Comparison of ENCODE assay signal across 24 cellular contexts in the genomic region with DNA sequence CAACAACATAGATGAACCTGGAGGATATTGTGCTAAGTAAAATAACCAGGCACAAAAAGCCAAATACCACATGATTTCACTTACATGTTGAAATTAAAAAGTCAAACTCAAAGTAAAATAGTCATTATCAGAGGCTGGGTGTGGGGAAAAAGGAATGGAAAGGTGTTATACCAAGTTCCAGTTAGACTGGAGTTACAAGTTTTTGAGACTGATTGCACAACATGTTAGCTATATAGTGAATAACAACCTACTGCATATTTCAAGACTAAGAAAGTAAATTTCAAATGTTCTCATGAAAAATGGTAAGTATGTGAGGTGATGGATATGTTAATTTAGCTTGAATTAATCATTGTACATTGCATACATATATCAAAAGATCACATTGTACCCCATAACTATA.
"Had no signal": no experiment of that assay in that cellular context is flagged by ENCODE, and none has a peak within 500 bp of the region (broad histone marks: within the 10 kb centered on the region; RNA-seq: fewer than 3 reads in every experiment).

No MANE protein-coding gene starts in this region.

- ATAC-seq: activated CD8-positive, alpha-beta memory T cell treated with anti-CD3 and anti-CD28 coated beads, Interleukin-2, amount 10 ng/mL, durations not matched to agents 7 days and 5 days; activated T-helper 17 cell treated with anti-CD3 and anti-CD28 coated beads, Interleukin-2, amount 50 U/mL, for 72 hours; left lobe of liver had no signal

- H3K4me3 ChIP-seq: thyroid gland, vagina had no signal

- H3K9me3 Mint-ChIP-seq: activated B cell treated with CpG ODN at 0.5 μM for 24 hours; activated CD4-positive, alpha-beta memory T cell treated with anti-CD3 and anti-CD28 coated beads, Interleukin-2, amount 10 ng/mL, durations not matched to agents 7 days and 5 days; activated T-helper 17 cell treated with anti-CD3 and anti-CD28 coated beads, Interleukin-2, amount 50 U/mL, for 72 hours had no signal

- H3K4me1 Mint-ChIP-seq: activated B cell treated with CpG ODN at 0.5 μM for 24 hours; activated CD4-positive, alpha-beta memory T cell treated with anti-CD3 and anti-CD28 coated beads, Interleukin-2, amount 10 ng/mL, durations not matched to agents 7 days and 5 days; activated CD8-positive, alpha-beta memory T cell treated with anti-CD3 and anti-CD28 coated beads, Interleukin-2, amount 10 ng/mL, durations not matched to agents 7 days and 5 days; activated naive CD8-positive, alpha-beta T cell treated with anti-CD3 and anti-CD28 coated beads for 36 hours; activated T-helper 17 cell treated with anti-CD3 and anti-CD28 coated beads, Interleukin-2, amount 50 U/mL, for 72 hours had no signal

- H3K4me1 ChIP-seq: thyroid gland, vagina had no signal

- H3K27me3 Mint-ChIP-seq: activated CD4-positive, alpha-beta memory T cell treated with anti-CD3 and anti-CD28 coated beads, Interleukin-2, amount 10 ng/mL, durations not matched to agents 7 days and 5 days; activated CD8-positive, alpha-beta memory T cell treated with anti-CD3 and anti-CD28 coated beads, Interleukin-2, amount 10 ng/mL, durations not matched to agents 7 days and 5 days had no signal

- H3K4me3 Mint-ChIP-seq: activated B cell treated with CpG ODN at 0.5 μM for 24 hours; activated CD4-positive, alpha-beta memory T cell treated with anti-CD3 and anti-CD28 coated beads, Interleukin-2, amount 10 ng/mL, durations not matched to agents 7 days and 5 days; activated CD8-positive, alpha-beta memory T cell treated with anti-CD3 and anti-CD28 coated beads, Interleukin-2, amount 10 ng/mL, durations not matched to agents 7 days and 5 days; activated naive CD8-positive, alpha-beta T cell treated with anti-CD3 and anti-CD28 coated beads for 36 hours; activated T-helper 17 cell treated with anti-CD3 and anti-CD28 coated beads, Interleukin-2, amount 50 U/mL, for 72 hours had no signal

- H3K27ac ChIP-seq: thyroid gland, vagina had no signal

- H3K27me3 ChIP-seq: thyroid gland, vagina had no signal

- H3K36me3 Mint-ChIP-seq: activated CD8-positive, alpha-beta memory T cell treated with anti-CD3 and anti-CD28 coated beads, Interleukin-2, amount 10 ng/mL, durations not matched to agents 7 days and 5 days; activated naive CD8-positive, alpha-beta T cell treated with anti-CD3 and anti-CD28 coated beads for 36 hours had no signal

- H3K27ac Mint-ChIP-seq: activated B cell treated with CpG ODN at 0.5 μM for 24 hours; activated CD4-positive, alpha-beta memory T cell treated with anti-CD3 and anti-CD28 coated beads, Interleukin-2, amount 10 ng/mL, durations not matched to agents 7 days and 5 days; activated CD8-positive, alpha-beta memory T cell treated with anti-CD3 and anti-CD28 coated beads, Interleukin-2, amount 10 ng/mL, durations not matched to agents 7 days and 5 days; activated naive CD8-positive, alpha-beta T cell treated with anti-CD3 and anti-CD28 coated beads for 36 hours; activated T-helper 17 cell treated with anti-CD3 and anti-CD28 coated beads, Interleukin-2, amount 50 U/mL, for 72 hours had no signal

- H3K36me3 ChIP-seq: thyroid gland, vagina had no signal

- H3K9me3 ChIP-seq: thyroid gland, vagina had no signal

- DNase-seq: activated B cell treated with CpG ODN at 0.5 μM for 24 hours; activated CD4-positive, alpha-beta memory T cell treated with anti-CD3 and anti-CD28 coated beads, Interleukin-2, amount 10 ng/mL, durations not matched to agents 7 days and 5 days; activated CD4-positive, alpha-beta T cell treated with anti-CD3 and anti-CD28 coated beads for 48 hours; activated CD8-positive, alpha-beta memory T cell treated with anti-CD3 and anti-CD28 coated beads, Interleukin-2, amount 10 ng/mL, durations not matched to agents 7 days and 5 days; activated naive CD4-positive, alpha-beta T cell; activated naive CD8-positive, alpha-beta T cell treated with anti-CD3 and anti-CD28 coated beads for 36 hours; activated T-cell treated with anti-CD3 and anti-CD28 coated beads, Interleukin-2, amount 50 U/mL, for 1 hour; amniotic stem cell; dermis blood vessel endothelial cell; effector memory CD4-positive, alpha-beta T cell; foreskin melanocyte; glutamatergic neuron; hippocampal formation; islet precursor cell; midbrain; occipital lobe; stimulated activated CD4-positive, alpha-beta T cell treated with anti-CD3 and anti-CD28 coated beads, Interleukin-12 subunit alpha, Interleukin-12 subunit beta, amount 100 ng/mL, for 4 hours; stimulated activated CD4-positive, alpha-beta T cell treated with anti-CD3 and anti-CD28 coated beads, Interleukin-1b, Interleukin-23, amount 100 ng/mL, for 48 hours; stimulated activated naive CD4-positive, alpha-beta T cell treated with Interleukin-2 at 50 U/mL for 16 hours; T-helper 9 cell; thyroid gland had no signal
